16 cellular contexts compared by ENCODE assay signal in the genomic region with DNA sequence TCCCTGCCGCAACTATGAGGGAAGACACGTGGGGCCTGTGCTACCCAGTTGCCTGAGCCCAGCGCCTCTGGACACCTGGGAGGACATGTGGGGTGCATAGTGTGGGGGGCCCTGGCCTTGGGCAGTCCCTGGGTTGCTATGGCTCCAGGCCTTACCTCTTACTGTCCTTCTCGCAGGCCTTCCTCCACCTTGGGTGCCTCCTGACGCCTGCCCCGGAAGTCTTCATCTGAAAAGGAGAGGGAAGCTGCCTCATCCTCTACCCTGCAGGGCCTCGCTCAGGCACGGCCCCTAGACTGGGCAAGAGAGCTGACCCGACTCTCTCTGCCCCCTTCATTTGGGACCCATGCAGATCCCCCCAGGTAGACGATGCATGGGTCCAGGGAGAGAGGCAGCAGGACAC. TPM values are rescaled to one million over a fixed set of nuclear protein-coding genes. Genes with fewer than 3 reads are reported as not detected.
DNase-seq lines count a peak whose midpoint lies in the region; ATAC-seq and TF ChIP-seq lines count a peak whose summit lies in the region.
"Had no signal": no experiment of that assay in that cellular context is flagged by ENCODE, and none has a peak within 500 bp of the region (broad histone marks: within the 10 kb centered on the region; RNA-seq: fewer than 3 reads in every experiment).

No MANE protein-coding gene starts in this region.

- H3K9me3 ChIP-seq in ascending aorta, result no peaks in the 10 kb centered on the region
- no peaks in the 10 kb centered on the region for H3K9me3 ChIP-seq in muscle layer of colon (ENCODE audit: low read length)
- no peaks in the 10 kb centered on the region for H3K9me3 ChIP-seq in stomach smooth muscle (ENCODE audit: control insufficient read depth in 2 of 2, low read length in 2 of 2)
- H3K9me3 ChIP-seq: Caco-2 had no signal

- H3K36me3 Mint-ChIP-seq in activated naive CD8-positive, alpha-beta T cell treated with anti-CD3 and anti-CD28 coated beads, Interleukin-2, amount 10 ng/mL, durations not matched to agents 7 days and 5 days, result no peaks in the 10 kb centered on the region
- no peaks in the 10 kb centered on the region for H3K36me3 Mint-ChIP-seq in activated naive CD8-positive, alpha-beta T cell treated with anti-CD3 and anti-CD28 coated beads for 36 hours
- H3K36me3 Mint-ChIP-seq: IgD-negative memory B cell had no signal

- H3K9me3 Mint-ChIP-seq in activated naive CD8-positive, alpha-beta T cell treated with anti-CD3 and anti-CD28 coated beads, Interleukin-2, amount 10 ng/mL, durations not matched to agents 7 days and 5 days, result no peaks in the 10 kb centered on the region
- H3K9me3 Mint-ChIP-seq in activated naive CD8-positive, alpha-beta T cell treated with anti-CD3 and anti-CD28 coated beads for 36 hours, result no peaks in the 10 kb centered on the region
- H3K9me3 Mint-ChIP-seq: IgD-negative memory B cell had no signal

- no peak overlapping the region for H3K9ac ChIP-seq in muscle layer of colon (ENCODE audit: low read length)
- H3K9ac ChIP-seq in stomach smooth muscle (ENCODE audit: low read length in 2 of 2), result no peak overlapping the region

- peaks cover 21% of the 10 kb centered on the region for H3K4me1 Mint-ChIP-seq in activated naive CD8-positive, alpha-beta T cell treated with anti-CD3 and anti-CD28 coated beads, Interleukin-2, amount 10 ng/mL, durations not matched to agents 7 days and 5 days
- peaks cover 13% of the 10 kb centered on the region for H3K4me1 Mint-ChIP-seq in activated naive CD8-positive, alpha-beta T cell treated with anti-CD3 and anti-CD28 coated beads for 36 hours

- TF ChIP-seq CTCF in ascending aorta (IDR thresholded peaks at IDR 0.05), result no peak

- H3K36me3 ChIP-seq in ascending aorta, result peaks cover 3 to 9% of the 10 kb centered on the region in 2 donors
- peaks cover 44% of the 10 kb centered on the region for H3K36me3 ChIP-seq in muscle layer of colon (ENCODE audit: insufficient read depth, low read length)
- peaks cover 31 to 32% of the 10 kb centered on the region in 2 donors for H3K36me3 ChIP-seq in stomach smooth muscle (ENCODE audit: control insufficient read depth in 2 of 2, insufficient read depth in 2 of 2, low read length in 2 of 2)

- no peaks in the 10 kb centered on the region for H3K27me3 ChIP-seq in ascending aorta
- H3K27me3 ChIP-seq in muscle layer of colon (ENCODE audit: control insufficient read depth in 1 of 2, insufficient read depth in 2 of 2, low read length in 2 of 2), result no peaks in the 10 kb centered on the region
- H3K27me3 ChIP-seq in stomach smooth muscle (ENCODE audit: control insufficient read depth in 1 of 2, insufficient read depth in 2 of 2, low read length in 2 of 2), result no peaks in the 10 kb centered on the region

- POLR2A ChIA-PET in activated naive CD8-positive, alpha-beta T cell treated with anti-CD3 and anti-CD28 coated beads, Interleukin-2, amount 10 ng/mL, durations not matched to agents 7 days and 5 days (lab: Charles Lee), result interaction anchor here (1.2 kb wide), 2 partner anchors 11 to 765 kb away, joined by 3 to 5 read pairs; no protein-coding TSS in a partner anchor

- H3K4me3 ChIP-seq in ascending aorta (no peak overlapping the region), muscle layer of colon (ENCODE audit: low read depth in 1 of 2, low read length in 2 of 2) (no peak overlapping the region), stomach smooth muscle (ENCODE audit: low read length in 2 of 2) (no peak overlapping the region)

- H3K4me1 ChIP-seq in ascending aorta, result peaks cover 31 to 37% of the 10 kb centered on the region in 2 donors
- peaks cover 55% of the 10 kb centered on the region for H3K4me1 ChIP-seq in muscle layer of colon (ENCODE audit: insufficient read depth, low read length)
- peaks cover 63% of the 10 kb centered on the region for H3K4me1 ChIP-seq in stomach smooth muscle (ENCODE audit: control insufficient read depth, insufficient read depth, low read length)

- ATAC-seq in activated naive CD8-positive, alpha-beta T cell treated with anti-CD3 and anti-CD28 coated beads, Interleukin-2, amount 10 ng/mL, durations not matched to agents 7 days and 5 days (ENCODE audit: low read depth), result no peak
- ATAC-seq in HG03025 (IDR thresholded peaks at IDR 0.05; ENCODE audit: low FRiP score, unreplicated experiment), result no peak

- H3K27ac ChIP-seq in ascending aorta (peak overlapping the region; percentile 83 to 95), muscle layer of colon (ENCODE audit: low read depth, low read length) (peak overlapping the region; percentile 96), stomach smooth muscle (ENCODE audit: low read length) (peak overlapping the region; percentile 46)

- H3K4me3 Mint-ChIP-seq in activated naive CD8-positive, alpha-beta T cell treated with anti-CD3 and anti-CD28 coated beads, Interleukin-2, amount 10 ng/mL, durations not matched to agents 7 days and 5 days, result no peak overlapping the region
- no peak overlapping the region for H3K4me3 Mint-ChIP-seq in activated naive CD8-positive, alpha-beta T cell treated with anti-CD3 and anti-CD28 coated beads for 36 hours
- H3K4me3 Mint-ChIP-seq: IgD-negative memory B cell had no signal

- no peak for DNase-seq in activated naive CD8-positive, alpha-beta T cell treated with anti-CD3 and anti-CD28 coated beads, Interleukin-2, amount 10 ng/mL, durations not matched to agents 7 days and 5 days
- DNase-seq in activated naive CD8-positive, alpha-beta T cell treated with anti-CD3 and anti-CD28 coated beads for 36 hours, result no peak
- no peak for DNase-seq in ascending aorta (ENCODE audit: low spot score in 2 of 2)
- no peak for DNase-seq in ACHN
- DNase-seq in RPMI8226, result no peak
- DNase-seq: Caco-2, Kasumi-1, NCI-H1105, NCI-H1694 treated with DMSO at 0.1 percent for 48 hours, NCI-H226, NCI-H524 treated with DMSO at 0.1 percent for 48 hours, SIG-M5 had no signal

- in situ Hi-C loops in ACHN (cut with HindIII; ENCODE audit: low pct_ligation_motif_present, low pct_unique_long_range_greater_than_20kb, low sequenced_read_pairs), result no loop called here

- peaks cover 37% of the 10 kb centered on the region for H3K27me3 Mint-ChIP-seq in activated naive CD8-positive, alpha-beta T cell treated with anti-CD3 and anti-CD28 coated beads, Interleukin-2, amount 10 ng/mL, durations not matched to agents 7 days and 5 days
- H3K27me3 Mint-ChIP-seq in activated naive CD8-positive, alpha-beta T cell treated with anti-CD3 and anti-CD28 coated beads for 36 hours, result peaks cover 16% of the 10 kb centered on the region

- intact Hi-C loops in ascending aorta (cut with DNase I), result no loop called here

- H3K27ac Mint-ChIP-seq in activated naive CD8-positive, alpha-beta T cell treated with anti-CD3 and anti-CD28 coated beads, Interleukin-2, amount 10 ng/mL, durations not matched to agents 7 days and 5 days, result peak overlapping the region; percentile 34
- H3K27ac Mint-ChIP-seq in activated naive CD8-positive, alpha-beta T cell treated with anti-CD3 and anti-CD28 coated beads for 36 hours, result no peak overlapping the region
- H3K27ac Mint-ChIP-seq: IgD-negative memory B cell had no signal

RNA-seq across cellular contexts. Expression of gene MRPS23, which starts 16.5 kb away (rescaled TPM):
- 10 to 100 TPM; 32.1 to 38.2 TPM for total RNA-seq in activated naive CD8-positive, alpha-beta T cell treated with anti-CD3 and anti-CD28 coated beads, Interleukin-2, amount 10 ng/mL, durations not matched to agents 7 days and 5 days
- total RNA-seq in activated naive CD8-positive, alpha-beta T cell treated with anti-CD3 and anti-CD28 coated beads for 36 hours, result 10 to 100 TPM; 85.0 to 91.4 TPM
- total RNA-seq in ascending aorta, result 2.0 TPM

Comparison
In these comparisons a context has a peak if more than half of its experiments do, and no peak if none do; other contexts are left out.
1. H3K27ac ChIP-seq: peak in every context shown above with its lines; median percentile 96 in muscle layer of colon; 89 in ascending aorta; 46 in stomach smooth muscle.
2. RNA of gene MRPS23, which starts 16.5 kb away (total RNA-seq): 85.0 to 91.4 TPM in activated naive CD8-positive, alpha-beta T cell treated with anti-CD3 and anti-CD28 coated beads for 36 hours and 32.1 to 38.2 TPM in activated naive CD8-positive, alpha-beta T cell treated with anti-CD3 and anti-CD28 coated beads, Interleukin-2, amount 10 ng/mL, durations not matched to agents 7 days and 5 days; 2.0 TPM in ascending aorta (single experiment); every median in the first group is over 10 times any median in the second.